In the genomic region with DNA sequence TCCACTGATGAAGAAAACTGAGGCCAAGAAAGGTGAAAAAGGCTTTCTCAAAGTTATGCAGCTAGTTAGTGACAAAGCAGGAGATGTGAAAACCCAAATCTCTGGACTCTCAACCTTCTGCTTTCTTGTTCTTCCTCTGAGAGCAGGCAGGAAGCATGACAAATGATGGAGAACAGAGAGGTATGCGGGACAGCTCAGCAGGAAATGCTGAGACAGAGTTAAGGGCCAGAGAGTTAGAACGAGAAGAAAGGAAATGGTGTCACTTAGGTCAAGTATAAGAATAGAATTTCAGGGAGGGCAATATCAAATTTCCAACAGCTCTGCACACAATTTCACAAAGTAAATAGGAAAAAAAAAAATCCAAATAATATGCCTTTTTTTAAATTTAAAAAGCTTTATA, we compare ENCODE assay signal across 13 cellular contexts.
A peak's percentile ranks its signal among the peaks of the same experiment; 100 is the strongest.
DNase-seq lines count a peak whose midpoint lies in the region; TF ChIP-seq lines count a peak whose summit lies in the region.
"Had no signal": no experiment of that assay in that cellular context is flagged by ENCODE, and none has a peak within 500 bp of the region (broad histone marks: within the 10 kb centered on the region; RNA-seq: fewer than 3 reads in every experiment).

No MANE protein-coding gene starts in this region.

- DNase-seq in EL (peak; percentile 51), NCI-H226 (peak; percentile 42), epithelial cell of esophagus (ENCODE audit: low read depth) (peak; percentile 26), myocyte (ENCODE audit: low read depth) (peak; percentile 17), AML-193 (lab: John Stamatoyannopoulos, UW) (no peak), GM13977 (ENCODE audit: low spot score) (no peak), activated gamma-delta T cell (lab: John Stamatoyannopoulos, UW) (no peak)
- DNase-seq: activated T-cell treated with anti-CD3 and anti-CD28 coated beads, Interleukin-2, amount 50 U/mL, for 48 hours; colonic mucosa; esophagus squamous epithelium; hypothalamus; NCI-H1417; T1000 had no signal

- no peak overlapping the region for H3K4me3 ChIP-seq in epithelial cell of esophagus (ENCODE audit: low read length)
- H3K4me3 ChIP-seq: colonic mucosa, esophagus squamous epithelium had no signal

- in situ Hi-C loops in GM13977 (cut with MboI; ENCODE audit: low pct_unique_long_range_greater_than_20kb, low sequenced_read_pairs, unreplicated experiment), result no loop called here

- TF ChIP-seq CTCF in epithelial cell of esophagus (IDR thresholded peaks at IDR 0.05; ENCODE audit: insufficient read depth, low read depth, low read length, missing control alignments) (no peak), GM13977 (IDR thresholded peaks at IDR 0.05; ENCODE audit: extremely low read depth, insufficient read depth, missing control alignments) (no peak)

Comparison
In these comparisons a context has a peak if more than half of its experiments do, and no peak if none do; other contexts are left out.
1. DNase-seq: peak in EL (single experiment), NCI-H226 (single experiment), epithelial cell of esophagus (single experiment) and myocyte (single experiment); none in AML-193 (0 of 2), GM13977 (single experiment) and activated gamma-delta T cell (single experiment).